Comparison of ENCODE assay signal across 10 cellular contexts in genomic region chr15:84685304-84685703, GRCh38. TPM values are rescaled to one million over a fixed set of nuclear protein-coding genes. Genes with fewer than 3 reads are reported as not detected.
DNase-seq lines count a peak whose midpoint lies in the region; ATAC-seq and TF ChIP-seq lines count a peak whose summit lies in the region.
"Had no signal": no experiment of that assay in that cellular context is flagged by ENCODE, and none has a peak within 500 bp of the region (broad histone marks: within the 10 kb centered on the region; RNA-seq: fewer than 3 reads in every experiment).

No MANE protein-coding gene starts in this region.

- no peak for DNase-seq in T-helper 2 cell treated with Interferon-gamma antibody and Interleukin-4, amounts not matched to agents 5 μg/mL and 100 μg/mL, for 36 hours (ENCODE audit: low spot score)
- no peak for DNase-seq in T-helper 2 cell
- peak; percentile 3 for DNase-seq in SHP77 treated with DMSO at 0.1 percent for 48 hours (lab: John Stamatoyannopoulos, UW)
- peak; percentile 93 for DNase-seq in fibroblast of villous mesenchyme (ENCODE audit: low read depth)
- DNase-seq in transverse colon: peak; percentile 13
- no peak for DNase-seq in SKM-1 (lab: John Stamatoyannopoulos, UW; ENCODE audit: unreplicated experiment)
- no peak for DNase-seq in NOMO-1 treated with DMSO at 0.1 percent for 48 hours (lab: John Stamatoyannopoulos, UW; ENCODE audit: unreplicated experiment)

- WGBS in transverse colon (ENCODE audit: low coverage in 1 of 2), 2 donors: 62 to 71% methylated on average over 2 to 5 of the region's 5 CpGs

- in situ Hi-C loops in transverse colon (cut with MboI; ENCODE audit: low pct_ligation_motif_present in 1 of 4, low pct_unique_long_range_greater_than_20kb in 1 of 4, low sequenced_read_pairs in 3 of 4): no loop called here

- H3K36me3 Mint-ChIP-seq in T-helper 2 cell treated with Interferon-gamma antibody and Interleukin-4, amounts not matched to agents 5 μg/mL and 100 μg/mL, for 36 hours (ENCODE audit: low read depth): peaks cover 64% of the 10 kb centered on the region

- no peaks in the 10 kb centered on the region for H3K27me3 ChIP-seq in transverse colon
- H3K27me3 ChIP-seq: pancreas had no signal

- intact Hi-C loops in transverse colon (cut with DNase I; ENCODE audit: low total_unique reads): no loop called here

- no peaks in the 10 kb centered on the region for H3K9me3 Mint-ChIP-seq in T-helper 2 cell treated with Interferon-gamma antibody and Interleukin-4, amounts not matched to agents 5 μg/mL and 100 μg/mL, for 36 hours

- peak overlapping the region; percentile 60 for H3K27ac Mint-ChIP-seq in T-helper 2 cell treated with Interferon-gamma antibody and Interleukin-4, amounts not matched to agents 5 μg/mL and 100 μg/mL, for 36 hours
- H3K27ac Mint-ChIP-seq: B cell had no signal

- H3K4me3 ChIP-seq in fibroblast of villous mesenchyme (ENCODE audit: low read depth, low read length): no peak overlapping the region
- H3K4me3 ChIP-seq in transverse colon: no peak overlapping the region
- H3K4me3 ChIP-seq: pancreas had no signal

- H3K36me3 ChIP-seq in transverse colon: peaks cover 0 to 42% (median 12%) of the 10 kb centered on the region in 4 donors

- TF ChIP-seq CTCF in fibroblast of villous mesenchyme (IDR thresholded peaks at IDR 0.05; ENCODE audit: insufficient read depth, low read depth, low read length): no peak
- TF ChIP-seq CTCF in transverse colon (IDR thresholded peaks at IDR 0.05): no peak

- no peak overlapping the region for H3K4me3 Mint-ChIP-seq in T-helper 2 cell treated with Interferon-gamma antibody and Interleukin-4, amounts not matched to agents 5 μg/mL and 100 μg/mL, for 36 hours
- H3K4me3 Mint-ChIP-seq: B cell had no signal

- H3K9me3 ChIP-seq in transverse colon: no peaks in the 10 kb centered on the region
- H3K9me3 ChIP-seq: pancreas had no signal

- no peaks in the 10 kb centered on the region for H3K27me3 Mint-ChIP-seq in T-helper 2 cell treated with Interferon-gamma antibody and Interleukin-4, amounts not matched to agents 5 μg/mL and 100 μg/mL, for 36 hours (ENCODE audit: low read depth)
- H3K27me3 Mint-ChIP-seq: B cell had no signal

- H3K4me1 Mint-ChIP-seq in T-helper 2 cell treated with Interferon-gamma antibody and Interleukin-4, amounts not matched to agents 5 μg/mL and 100 μg/mL, for 36 hours (ENCODE audit: low read depth): peaks cover 8% of the 10 kb centered on the region

- no peak for TF ChIP-seq POLR2A in transverse colon (IDR thresholded peaks at IDR 0.05)

- H3K4me1 ChIP-seq in transverse colon: no peaks in the 10 kb centered on the region
- H3K4me1 ChIP-seq: pancreas had no signal

- no peak for ATAC-seq in HG02623 (IDR thresholded peaks at IDR 0.05; ENCODE audit: unreplicated experiment)

- TF ChIP-seq EP300 in transverse colon (IDR thresholded peaks at IDR 0.05; ENCODE audit: low read depth): no peak

- H3K27ac ChIP-seq in transverse colon: no peak overlapping the region
- H3K27ac ChIP-seq: pancreas had no signal

RNA-seq across cellular contexts. Expression of gene NMB, which starts 27.3 kb away (rescaled TPM):
- total RNA-seq in fibroblast of villous mesenchyme: 1.7 and 1.9 TPM in 2 replicates
- 1 to 10 TPM in 2 of 4 donors, not detected in 2; 2.3 to 2.4 TPM for total RNA-seq in transverse colon

RNA-seq across cellular contexts. Expression of gene SEC11A, which starts 30.6 kb away (rescaled TPM):
- total RNA-seq in fibroblast of villous mesenchyme: 170 and 225 TPM in 2 replicates
- 100 to 1,000 TPM in 2 of 4 donors, 10 to 100 TPM in 2; 19.9 to 124 (median 83.0) TPM for total RNA-seq in transverse colon

RNA-seq across cellular contexts. Expression of gene WDR73, which starts 31.2 kb away (rescaled TPM):
- total RNA-seq in fibroblast of villous mesenchyme: 37.0 and 47.5 TPM in 2 replicates
- total RNA-seq in transverse colon: 10 to 100 TPM; 12.7 to 37.4 (median 26.5) TPM

Comparison
In these comparisons a context has a peak if more than half of its experiments do, and no peak if none do; other contexts are left out.
1. DNase-seq: peak in SHP77 treated with DMSO at 0.1 percent for 48 hours (single experiment), fibroblast of villous mesenchyme (single experiment) and transverse colon (single experiment); none in T-helper 2 cell treated with Interferon-gamma antibody and Interleukin-4, amounts not matched to agents 5 μg/mL and 100 μg/mL, for 36 hours (single experiment), T-helper 2 cell (0 of 5), SKM-1 (single experiment) and NOMO-1 treated with DMSO at 0.1 percent for 48 hours (single experiment).